Comparison of ENCODE assay signal across 1 cellular context in genomic region chr6:255418-256090, GRCh38.
A peak's percentile ranks its signal among the peaks of the same experiment; 100 is the strongest.
TF ChIP-seq lines count a peak whose summit lies in the region.

No MANE protein-coding gene starts in this region.

TF ChIP-seq in K562, 482 proteins besides CTCF, POLR2A, EP300 and RAD21:
- TF ChIP-seq USF2 (CRISPR knock-in tag; IDR thresholded peaks at IDR 0.05) (peak; percentile 33; the same call in 1 of the 2 replicates), YBX1 (IDR thresholded peaks at IDR 0.05) (no peak)
